8 cellular contexts compared by ENCODE assay signal in genomic region chr1:153422450-153423068, GRCh38. TPM values are rescaled to one million over a fixed set of nuclear protein-coding genes. Genes with fewer than 3 reads are reported as not detected.
DNase-seq lines count a peak whose midpoint lies in the region; ATAC-seq and TF ChIP-seq lines count a peak whose summit lies in the region.

No MANE protein-coding gene starts in this region.

- POLR2A ChIA-PET in activated CD4-positive, alpha-beta memory T cell treated with anti-CD3 and anti-CD28 coated beads for 36 hours (lab: Charles Lee): no interaction called here
- POLR2A ChIA-PET in naive thymus-derived CD4-positive, alpha-beta T cell (lab: Charles Lee): interaction anchor here (0.7 kb wide), 1 partner anchor 14 kb away, joined by 5 read pairs; no protein-coding TSS in a partner anchor

- BruUV-seq in Calu3 (replicated peaks; lab: Mats Ljungman, UMichigan): no TSS peak

- no peaks in the 10 kb centered on the region for H3K4me1 Mint-ChIP-seq in Calu3 (ENCODE audit: low read depth, unreplicated experiment)
- H3K4me1 Mint-ChIP-seq in activated CD4-positive, alpha-beta memory T cell treated with anti-CD3 and anti-CD28 coated beads for 36 hours (ENCODE audit: low read depth): no peaks in the 10 kb centered on the region
- peaks cover 7% of the 10 kb centered on the region for H3K4me1 Mint-ChIP-seq in endothelial cell (ENCODE audit: unreplicated experiment)
- H3K4me1 Mint-ChIP-seq in naive thymus-derived CD4-positive, alpha-beta T cell: peaks cover 0 to 1% (median 0%) of the 10 kb centered on the region in 7 donors

- DNase-seq in Calu3: peak; percentile 81
- DNase-seq in MV-4-11 (lab: John Stamatoyannopoulos, UW): peak; percentile 21
- peak; percentile 76 for DNase-seq in activated CD4-positive, alpha-beta memory T cell treated with anti-CD3 and anti-CD28 coated beads for 36 hours
- DNase-seq in endothelial cell (ENCODE audit: low spot score): peak; percentile 76
- DNase-seq in naive thymus-derived CD4-positive, alpha-beta T cell: peak; percentile 24 to 69 (median 58)
- DNase-seq in stimulated activated naive CD4-positive, alpha-beta T cell (lab: John Stamatoyannopoulos, UW): peak; percentile 15 to 67 (median 39)
- no peak for DNase-seq in NCI-H2227 (lab: John Stamatoyannopoulos, UW; ENCODE audit: unreplicated experiment)

- CTCF ChIA-PET in Calu3 (lab: Charles Lee): interaction anchor here (0.7 kb wide), 1 partner anchor 205 kb away, joined by 3 read pairs; no protein-coding TSS in a partner anchor
- CTCF ChIA-PET in activated CD4-positive, alpha-beta memory T cell treated with anti-CD3 and anti-CD28 coated beads for 36 hours (lab: Charles Lee): interaction anchor here (0.6 to 0.7 kb wide), 2 partner anchors 72 to 157 kb away, joined by 3 to 4 read pairs; no protein-coding TSS in a partner anchor
- CTCF ChIA-PET in naive thymus-derived CD4-positive, alpha-beta T cell (lab: Charles Lee): no interaction called here

- no peaks in the 10 kb centered on the region for H3K36me3 ChIP-seq in naive thymus-derived CD4-positive, alpha-beta T cell (ENCODE audit: control insufficient read depth in 2 of 3, insufficient read depth in 3 of 3, low read length in 3 of 3)

- H3K27ac Mint-ChIP-seq in Calu3 (ENCODE audit: unreplicated experiment) (no peak overlapping the region), endothelial cell (ENCODE audit: unreplicated experiment) (no peak overlapping the region)
- no peak overlapping the region for H3K27ac Mint-ChIP-seq in activated CD4-positive, alpha-beta memory T cell treated with anti-CD3 and anti-CD28 coated beads for 36 hours
- no peak overlapping the region for H3K27ac Mint-ChIP-seq in naive thymus-derived CD4-positive, alpha-beta T cell

- ATAC-seq in naive thymus-derived CD4-positive, alpha-beta T cell: peak; percentile 52
- ATAC-seq in GM21367 (IDR thresholded peaks at IDR 0.05; ENCODE audit: unreplicated experiment): no peak

- no peak overlapping the region for H3K4me3 Mint-ChIP-seq in Calu3 (ENCODE audit: low read depth, unreplicated experiment)
- H3K4me3 Mint-ChIP-seq in activated CD4-positive, alpha-beta memory T cell treated with anti-CD3 and anti-CD28 coated beads for 36 hours: no peak overlapping the region
- H3K4me3 Mint-ChIP-seq in endothelial cell (ENCODE audit: unreplicated experiment): no peak overlapping the region
- no peak overlapping the region for H3K4me3 Mint-ChIP-seq in naive thymus-derived CD4-positive, alpha-beta T cell

- H3K27me3 Mint-ChIP-seq in Calu3 (ENCODE audit: unreplicated experiment) (peaks cover 82% of the 10 kb centered on the region), endothelial cell (ENCODE audit: unreplicated experiment) (peaks cover 3% of the 10 kb centered on the region)
- H3K27me3 Mint-ChIP-seq in activated CD4-positive, alpha-beta memory T cell treated with anti-CD3 and anti-CD28 coated beads for 36 hours: peaks cover 34% of the 10 kb centered on the region
- peaks cover 5 to 69% (median 63%) of the 10 kb centered on the region in 5 donors for H3K27me3 Mint-ChIP-seq in naive thymus-derived CD4-positive, alpha-beta T cell

- H3K9me3 ChIP-seq in naive thymus-derived CD4-positive, alpha-beta T cell (ENCODE audit: control insufficient read depth in 2 of 3, low read length in 3 of 3): no peaks in the 10 kb centered on the region

- H3K9me3 Mint-ChIP-seq in Calu3 (ENCODE audit: low read depth, unreplicated experiment) (no peaks in the 10 kb centered on the region), endothelial cell (ENCODE audit: unreplicated experiment) (no peaks in the 10 kb centered on the region)
- H3K9me3 Mint-ChIP-seq in activated CD4-positive, alpha-beta memory T cell treated with anti-CD3 and anti-CD28 coated beads for 36 hours: no peaks in the 10 kb centered on the region
- peaks cover 0 to 6% (median 0%) of the 10 kb centered on the region in 11 donors for H3K9me3 Mint-ChIP-seq in naive thymus-derived CD4-positive, alpha-beta T cell

- TF ChIP-seq CTCF in Calu3 (IDR thresholded peaks at IDR 0.05; ENCODE audit: unreplicated experiment) (no peak), endothelial cell (IDR thresholded peaks at IDR 0.05; ENCODE audit: unreplicated experiment) (no peak)

- no peaks in the 10 kb centered on the region for H3K4me1 ChIP-seq in naive thymus-derived CD4-positive, alpha-beta T cell (ENCODE audit: control insufficient read depth in 2 of 2, insufficient read depth in 2 of 2, low read length in 2 of 2)

- intact Hi-C loops in Calu3 (cut with micrococcal nuclease; ENCODE audit: unreplicated experiment): loop anchor here (2.0 kb wide), 1 partner anchor 30 kb away; no protein-coding TSS in a partner anchor
- intact Hi-C loops in activated CD4-positive, alpha-beta memory T cell treated with anti-CD3 and anti-CD28 coated beads for 36 hours (cut with micrococcal nuclease): no loop called here
- intact Hi-C loops in naive thymus-derived CD4-positive, alpha-beta T cell (cut with micrococcal nuclease): loop anchor here (1.0 kb wide), 1 partner anchor 30 kb away; no protein-coding TSS in a partner anchor

- no peaks in the 10 kb centered on the region for H3K27me3 ChIP-seq in naive thymus-derived CD4-positive, alpha-beta T cell (ENCODE audit: control insufficient read depth in 2 of 2, insufficient read depth in 2 of 2, low read length in 2 of 2)

- no peak overlapping the region for H3K27ac ChIP-seq in naive thymus-derived CD4-positive, alpha-beta T cell (ENCODE audit: low read depth, low read length)

- H3K36me3 Mint-ChIP-seq in Calu3 (ENCODE audit: insufficient read depth, unreplicated experiment) (no peaks in the 10 kb centered on the region), endothelial cell (ENCODE audit: low read depth, unreplicated experiment) (peaks cover 3% of the 10 kb centered on the region)
- H3K36me3 Mint-ChIP-seq in activated CD4-positive, alpha-beta memory T cell treated with anti-CD3 and anti-CD28 coated beads for 36 hours: no peaks in the 10 kb centered on the region
- H3K36me3 Mint-ChIP-seq in naive thymus-derived CD4-positive, alpha-beta T cell: peaks cover 0 to 5% (median 0%) of the 10 kb centered on the region in 5 donors

- H3K4me3 ChIP-seq in naive thymus-derived CD4-positive, alpha-beta T cell (ENCODE audit: low read length): no peak overlapping the region

RNA-seq across cellular contexts. Expression of gene S100A7A, which starts 6.2 kb away (rescaled TPM):
- total RNA-seq in Calu3 (2022): not detected in 2 replicates
- total RNA-seq in activated CD4-positive, alpha-beta memory T cell treated with anti-CD3 and anti-CD28 coated beads for 36 hours: not detected
- not detected for total RNA-seq in endothelial cell (ENCODE audit: unreplicated experiment)
- not detected for total RNA-seq in naive thymus-derived CD4-positive, alpha-beta T cell
- not detected for polyA plus RNA-seq in naive thymus-derived CD4-positive, alpha-beta T cell

RNA-seq across cellular contexts. Expression of gene S100A8, which starts 31.7 kb away (rescaled TPM):
- total RNA-seq in Calu3 (2022) (not detected in 2 replicates), endothelial cell (ENCODE audit: unreplicated experiment) (not detected)
- not detected for total RNA-seq in activated CD4-positive, alpha-beta memory T cell treated with anti-CD3 and anti-CD28 coated beads for 36 hours
- 1,000 to 10,000 TPM in 1 of 5 experiments, 100 to 1,000 TPM in 1, 1 to 10 TPM in 2, not detected in 1; 1.3 to 1,624 (median 61.2) TPM for total RNA-seq in naive thymus-derived CD4-positive, alpha-beta T cell
- 10 to 100 TPM in 1 of 2 donors, 1 to 10 TPM in 1; 1.7 to 10.8 TPM for polyA plus RNA-seq in naive thymus-derived CD4-positive, alpha-beta T cell

RNA-seq across cellular contexts. Expression of gene S100A7, which starts 37.9 kb away (rescaled TPM):
- total RNA-seq in Calu3 (2022): not detected in 2 replicates
- not detected for total RNA-seq in activated CD4-positive, alpha-beta memory T cell treated with anti-CD3 and anti-CD28 coated beads for 36 hours
- not detected for total RNA-seq in endothelial cell (ENCODE audit: unreplicated experiment)
- total RNA-seq in naive thymus-derived CD4-positive, alpha-beta T cell: not detected
- not detected for polyA plus RNA-seq in naive thymus-derived CD4-positive, alpha-beta T cell

RNA-seq across cellular contexts. Expression of gene S100A12, which starts 47.1 kb away (rescaled TPM):
- total RNA-seq in Calu3 (2022) (not detected in 2 replicates), endothelial cell (ENCODE audit: unreplicated experiment) (not detected)
- not detected for total RNA-seq in activated CD4-positive, alpha-beta memory T cell treated with anti-CD3 and anti-CD28 coated beads for 36 hours
- 100 to 1,000 TPM in 1 of 5 experiments, 10 to 100 TPM in 1, not detected in 3; 22.0 to 179 TPM for total RNA-seq in naive thymus-derived CD4-positive, alpha-beta T cell
- polyA plus RNA-seq in naive thymus-derived CD4-positive, alpha-beta T cell: not detected
